ENCODE assay signal across 8 cellular contexts in the genomic region with DNA sequence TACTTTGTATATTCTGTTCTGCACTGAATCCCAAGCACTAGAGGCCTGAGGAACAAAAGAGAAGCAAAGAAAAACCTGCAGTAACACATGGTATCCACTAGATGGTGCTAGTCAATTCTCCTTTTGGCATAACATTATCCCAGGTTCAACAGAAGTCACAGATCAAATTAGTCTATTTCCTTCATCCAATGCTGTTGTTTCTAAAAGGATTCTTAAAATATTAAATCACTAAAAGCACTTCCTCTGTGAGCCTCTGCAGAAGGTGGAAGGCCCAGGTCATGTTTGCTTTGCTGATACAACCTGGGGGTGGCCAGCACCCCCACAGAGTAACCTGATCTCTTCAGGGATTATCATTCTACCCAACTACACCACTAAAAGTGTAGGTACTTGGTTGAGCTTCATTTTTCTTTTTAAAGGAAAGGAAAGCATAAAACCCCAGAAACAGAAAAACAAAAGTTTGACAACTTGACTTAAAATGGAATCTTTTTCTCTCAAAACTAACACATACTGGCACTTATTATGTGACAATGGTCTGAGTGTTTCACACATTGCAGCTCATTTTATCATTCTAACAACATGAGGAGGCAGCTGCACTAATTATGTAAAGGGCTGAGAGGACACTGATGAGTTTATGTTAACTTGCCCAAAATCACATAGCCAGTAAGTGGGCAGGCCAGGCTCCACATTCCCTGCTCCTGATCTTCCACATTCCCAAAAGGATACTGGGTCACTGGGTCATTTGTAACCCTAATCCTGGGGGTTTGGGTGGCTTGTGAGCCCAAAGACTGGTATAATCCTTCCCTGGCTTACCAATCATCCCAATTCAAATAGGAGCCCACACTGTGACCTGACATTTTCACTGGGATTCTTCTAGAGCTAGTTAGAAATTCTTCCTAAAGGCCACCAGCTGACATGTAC.
DNase-seq lines count a peak whose midpoint lies in the region; ATAC-seq, FAIRE-seq and TF ChIP-seq lines count a peak whose summit lies in the region.

No MANE protein-coding gene starts in this region.

- H3K36me3 Mint-ChIP-seq in activated CD4-positive, alpha-beta T cell treated with anti-CD3 and anti-CD28 coated beads, Interleukin-2, amount 10 ng/mL, durations not matched to agents 7 days and 5 days (ENCODE audit: low read depth): peaks cover 54% of the 10 kb centered on the region
- peaks cover 44% of the 10 kb centered on the region for H3K36me3 Mint-ChIP-seq in activated T-helper 1 cell treated with anti-CD3 and anti-CD28 coated beads, Interleukin-12 subunit alpha, Interleukin-12 subunit beta, Interleukin-2, Interleukin-4 antibody, amounts not matched to agents 30 ng/mL and 10 ng/mL and 1 ng/mL, durations not matched to agents 14 hours and 24 hours and 36 hours (ENCODE audit: low read depth)

- no peak overlapping the region for H3K27ac ChIP-seq in kidney (ENCODE audit: low read depth in 2 of 2, low read length in 2 of 2)

- H3K4me1 ChIP-seq in kidney (ENCODE audit: control insufficient read depth in 1 of 2, insufficient read depth in 1 of 2, low read depth in 1 of 2, low read length in 2 of 2): no peaks in the 10 kb centered on the region

- no peaks in the 10 kb centered on the region for H3K9me3 ChIP-seq in kidney (ENCODE audit: control insufficient read depth in 1 of 2, low read length in 2 of 2)

- FAIRE-seq in kidney (lab: Jason Lieb, UNC): peak; percentile 82

- TF ChIP-seq CTCF in cardiac fibroblast (IDR thresholded peaks at IDR 0.05; ENCODE audit: low read depth, low read length) (peak; percentile 83), kidney (IDR thresholded peaks at IDR 0.05; ENCODE audit: borderline replicate concordance, extremely low read depth, insufficient read depth) (peak; percentile 62)

- ATAC-seq in HG03045 (IDR thresholded peaks at IDR 0.05; ENCODE audit: unreplicated experiment): peak; percentile 48

- H3K36me3 ChIP-seq in kidney (ENCODE audit: control insufficient read depth in 1 of 2, insufficient read depth in 2 of 2, low read length in 2 of 2): peaks cover 28 to 33% of the 10 kb centered on the region in 2 donors

- H3K9me3 Mint-ChIP-seq in activated CD4-positive, alpha-beta T cell treated with anti-CD3 and anti-CD28 coated beads, Interleukin-2, amount 10 ng/mL, durations not matched to agents 7 days and 5 days: no peaks in the 10 kb centered on the region
- H3K9me3 Mint-ChIP-seq in activated T-helper 1 cell treated with anti-CD3 and anti-CD28 coated beads, Interleukin-12 subunit alpha, Interleukin-12 subunit beta, Interleukin-2, Interleukin-4 antibody, amounts not matched to agents 30 ng/mL and 10 ng/mL and 1 ng/mL, durations not matched to agents 14 hours and 24 hours and 36 hours: no peaks in the 10 kb centered on the region

- H3K4me1 Mint-ChIP-seq in activated CD4-positive, alpha-beta T cell treated with anti-CD3 and anti-CD28 coated beads, Interleukin-2, amount 10 ng/mL, durations not matched to agents 7 days and 5 days: peaks cover 31% of the 10 kb centered on the region
- peaks cover 45% of the 10 kb centered on the region for H3K4me1 Mint-ChIP-seq in activated T-helper 1 cell treated with anti-CD3 and anti-CD28 coated beads, Interleukin-12 subunit alpha, Interleukin-12 subunit beta, Interleukin-2, Interleukin-4 antibody, amounts not matched to agents 30 ng/mL and 10 ng/mL and 1 ng/mL, durations not matched to agents 14 hours and 24 hours and 36 hours (ENCODE audit: low read depth)

- H3K4me3 Mint-ChIP-seq in activated CD4-positive, alpha-beta T cell treated with anti-CD3 and anti-CD28 coated beads, Interleukin-2, amount 10 ng/mL, durations not matched to agents 7 days and 5 days: no peak overlapping the region
- H3K4me3 Mint-ChIP-seq in activated T-helper 1 cell treated with anti-CD3 and anti-CD28 coated beads, Interleukin-12 subunit alpha, Interleukin-12 subunit beta, Interleukin-2, Interleukin-4 antibody, amounts not matched to agents 30 ng/mL and 10 ng/mL and 1 ng/mL, durations not matched to agents 14 hours and 24 hours and 36 hours: no peak overlapping the region

- CTCF ChIA-PET in activated CD4-positive, alpha-beta T cell treated with anti-CD3 and anti-CD28 coated beads, Interleukin-2, amount 10 ng/mL, durations not matched to agents 7 days and 5 days (lab: Charles Lee): interaction anchor here (0.7 to 1.1 kb wide), 4 partner anchors 12 to 905 kb away, joined by 3 read pairs; no protein-coding TSS in a partner anchor

- no peak overlapping the region for H3K4me3 ChIP-seq in cardiac fibroblast (replicated peaks in 1 of 2; ENCODE audit: low read depth in 2 of 2, low read length in 2 of 2)
- no peak overlapping the region for H3K4me3 ChIP-seq in kidney (ENCODE audit: low read length in 2 of 2)

- no peaks in the 10 kb centered on the region for H3K27me3 Mint-ChIP-seq in activated CD4-positive, alpha-beta T cell treated with anti-CD3 and anti-CD28 coated beads, Interleukin-2, amount 10 ng/mL, durations not matched to agents 7 days and 5 days
- H3K27me3 Mint-ChIP-seq in activated T-helper 1 cell treated with anti-CD3 and anti-CD28 coated beads, Interleukin-12 subunit alpha, Interleukin-12 subunit beta, Interleukin-2, Interleukin-4 antibody, amounts not matched to agents 30 ng/mL and 10 ng/mL and 1 ng/mL, durations not matched to agents 14 hours and 24 hours and 36 hours (ENCODE audit: insufficient read depth): no peaks in the 10 kb centered on the region

- H3K9ac ChIP-seq in kidney (ENCODE audit: low read length in 2 of 2): no peak overlapping the region

- peak overlapping the region; percentile 22 for H3K27ac Mint-ChIP-seq in activated CD4-positive, alpha-beta T cell treated with anti-CD3 and anti-CD28 coated beads, Interleukin-2, amount 10 ng/mL, durations not matched to agents 7 days and 5 days
- no peak overlapping the region for H3K27ac Mint-ChIP-seq in activated T-helper 1 cell treated with anti-CD3 and anti-CD28 coated beads, Interleukin-12 subunit alpha, Interleukin-12 subunit beta, Interleukin-2, Interleukin-4 antibody, amounts not matched to agents 30 ng/mL and 10 ng/mL and 1 ng/mL, durations not matched to agents 14 hours and 24 hours and 36 hours

- intact Hi-C loops in kidney (cut with DNase I): no loop called here
- intact Hi-C loops in activated T-helper 1 cell treated with anti-CD3 and anti-CD28 coated beads, Interleukin-12 subunit alpha, Interleukin-12 subunit beta, Interleukin-2, Interleukin-4 antibody, amounts not matched to agents 30 ng/mL and 10 ng/mL and 1 ng/mL, durations not matched to agents 14 hours and 24 hours and 36 hours (cut with micrococcal nuclease): loop anchor here (2.0 to 10.0 kb wide), 2 partner anchors 284 to 380 kb away; partner anchors contain the start of gene SLC16A14

- POLR2A ChIA-PET in activated CD4-positive, alpha-beta T cell treated with anti-CD3 and anti-CD28 coated beads, Interleukin-2, amount 10 ng/mL, durations not matched to agents 7 days and 5 days (lab: Charles Lee): no interaction called here

- no peak for DNase-seq in activated CD4-positive, alpha-beta T cell treated with anti-CD3 and anti-CD28 coated beads, Interleukin-2, amount 10 ng/mL, durations not matched to agents 7 days and 5 days
- DNase-seq in activated CD4-positive, alpha-beta T cell treated with anti-CD3 and anti-CD28 coated beads, Interleukin-2, amount 50 U/mL, for 48 hours: no peak
- peak; percentile 76 for DNase-seq in NCI-H82 (lab: John Stamatoyannopoulos, UW)
- peak; percentile 67 to 68 for DNase-seq in cardiac fibroblast (ENCODE audit: low read depth in 2 of 2)
- no peak for DNase-seq in kidney
- peak; percentile 24 for DNase-seq in stromal cell of bone marrow (ENCODE audit: low read depth)
- no peak for DNase-seq in activated T-helper 1 cell treated with anti-CD3 and anti-CD28 coated beads, Interleukin-12 subunit alpha, Interleukin-12 subunit beta, Interleukin-2, Interleukin-4 antibody, amounts not matched to agents 30 ng/mL and 10 ng/mL and 1 ng/mL, durations not matched to agents 14 hours and 24 hours and 36 hours (ENCODE audit: low spot score)

Comparison
In these comparisons a context has a peak if more than half of its experiments do, and no peak if none do; other contexts are left out.
1. DNase-seq: peak in NCI-H82 (single experiment), cardiac fibroblast (2 of 2) and stromal cell of bone marrow (single experiment); none in activated CD4-positive, alpha-beta T cell treated with anti-CD3 and anti-CD28 coated beads, Interleukin-2, amount 10 ng/mL, durations not matched to agents 7 days and 5 days (single experiment), activated CD4-positive, alpha-beta T cell treated with anti-CD3 and anti-CD28 coated beads, Interleukin-2, amount 50 U/mL, for 48 hours (0 of 2), kidney (single experiment) and activated T-helper 1 cell treated with anti-CD3 and anti-CD28 coated beads, Interleukin-12 subunit alpha, Interleukin-12 subunit beta, Interleukin-2, Interleukin-4 antibody, amounts not matched to agents 30 ng/mL and 10 ng/mL and 1 ng/mL, durations not matched to agents 14 hours and 24 hours and 36 hours (single experiment).